19 cellular contexts compared by ENCODE assay signal in the genomic region with DNA sequence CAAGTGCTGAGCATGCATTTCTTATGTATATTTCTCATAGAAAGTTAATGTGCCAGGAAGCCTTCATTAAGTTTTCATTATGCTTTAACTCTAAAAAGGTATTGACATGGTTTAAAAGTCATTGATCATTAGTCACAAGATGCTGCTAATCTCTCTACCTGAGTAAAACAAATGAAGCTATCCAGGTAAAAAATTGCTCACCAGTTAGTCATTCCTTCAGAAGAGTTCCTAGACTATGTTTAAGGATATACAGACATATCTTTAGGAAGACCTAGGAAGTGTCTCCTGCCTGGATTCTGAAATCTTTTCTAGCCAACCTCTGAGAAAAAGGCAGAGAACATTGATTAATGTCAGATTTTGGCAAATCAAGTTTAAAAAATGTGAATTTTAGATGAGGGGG.
DNase-seq lines count a peak whose midpoint lies in the region; ATAC-seq, FAIRE-seq and TF ChIP-seq lines count a peak whose summit lies in the region.
"Had no signal": no experiment of that assay in that cellular context is flagged by ENCODE, and none has a peak within 500 bp of the region (broad histone marks: within the 10 kb centered on the region; RNA-seq: fewer than 3 reads in every experiment).

No MANE protein-coding gene starts in this region.

- DNase-seq in A549 (ENCODE audit: low read depth in 1 of 2, low spot score in 1 of 2) (no peak), RWPE2 (ENCODE audit: low spot score) (no peak), epithelial cell of esophagus (ENCODE audit: low read depth) (peak; percentile 17), NCI-H748 (lab: John Stamatoyannopoulos, UW; ENCODE audit: unreplicated experiment) (no peak), ureter (ENCODE audit: low spot score) (no peak), T-helper 17 cell (no peak)
- DNase-seq: 8988T; C1 segment of cervical spinal cord; Calu3; CD4-positive, alpha-beta memory T cell; COR-L47; DMS53; DMS79 treated with DMSO at 0.1 percent for 48 hours; GF-D8; H9 had no signal

- TF ChIP-seq EP300 in A549 (IDR thresholded peaks at IDR 0.05): no peak

- H3K4me3 ChIP-seq in A549 (no peak overlapping the region), RWPE2 (ENCODE audit: severe bottlenecking) (no peak overlapping the region), epithelial cell of esophagus (ENCODE audit: low read length) (no peak overlapping the region), parathyroid adenoma (ENCODE audit: low read depth, low read length) (no peak overlapping the region)
- H3K4me3 ChIP-seq: GM23338 had no signal

- FAIRE-seq in A549 (lab: Jason Lieb, UNC): no peak
- FAIRE-seq: GM12891 had no signal

- no peaks in the 10 kb centered on the region for H3K4me1 Mint-ChIP-seq in T-helper 17 cell
- H3K4me1 Mint-ChIP-seq: CD4-positive, alpha-beta memory T cell had no signal

- no peak for TF ChIP-seq CTCF in A549 (IDR thresholded peaks at IDR 0.05)
- no peak for TF ChIP-seq CTCF in RWPE2 (IDR thresholded peaks at IDR 0.05; ENCODE audit: poor library complexity, severe bottlenecking)
- no peak for TF ChIP-seq CTCF in epithelial cell of esophagus (IDR thresholded peaks at IDR 0.05; ENCODE audit: insufficient read depth, low read depth, low read length, missing control alignments)
- no peak for TF ChIP-seq CTCF in parathyroid adenoma (IDR thresholded peaks at IDR 0.05)

- H3K4me2 ChIP-seq in A549: no peak overlapping the region
- peak overlapping the region; percentile 30 for H3K4me2 ChIP-seq in parathyroid adenoma (ENCODE audit: low read length)
- H3K4me2 ChIP-seq: GM23338 had no signal

- no peaks in the 10 kb centered on the region for H3K36me3 Mint-ChIP-seq in T-helper 17 cell (ENCODE audit: low read depth)
- H3K36me3 Mint-ChIP-seq: CD4-positive, alpha-beta memory T cell had no signal

- POLR2A ChIA-PET in A549 (lab: Yijun Ruan, JAX): no interaction called here

- no peak overlapping the region for H3K27ac ChIP-seq in A549
- no peak overlapping the region for H3K27ac ChIP-seq in RWPE2 (ENCODE audit: poor library complexity, severe bottlenecking)
- H3K27ac ChIP-seq in parathyroid adenoma: no peak overlapping the region

- H3K27ac Mint-ChIP-seq in T-helper 17 cell: no peak overlapping the region
- H3K27ac Mint-ChIP-seq: CD4-positive, alpha-beta memory T cell; GM23338; H9 had no signal

- CTCF ChIA-PET in A549 (lab: Yijun Ruan, JAX): no interaction called here

- H3K36me3 ChIP-seq in RWPE2 (ENCODE audit: low read depth) (no peaks in the 10 kb centered on the region), parathyroid adenoma (ENCODE audit: control insufficient read depth, insufficient read depth, low read length) (no peaks in the 10 kb centered on the region)

- no peak overlapping the region for H2AFZ ChIP-seq in parathyroid adenoma
- H2AFZ ChIP-seq: GM23338 had no signal

- no peak for TF ChIP-seq RAD21 in A549 (conservative IDR thresholded peaks at IDR 0.05 in 1 of 2, IDR thresholded peaks at IDR 0.05 in 1 of 2)

- H3K4me3 Mint-ChIP-seq in T-helper 17 cell: no peak overlapping the region
- H3K4me3 Mint-ChIP-seq: CD4-positive, alpha-beta memory T cell; GM23338; H9 had no signal

- H3K4me1 ChIP-seq in A549 (no peaks in the 10 kb centered on the region), RWPE2 (ENCODE audit: insufficient read depth, poor library complexity, severe bottlenecking) (no peaks in the 10 kb centered on the region), parathyroid adenoma (no peaks in the 10 kb centered on the region)

- H3K9ac ChIP-seq in parathyroid adenoma: no peak overlapping the region

- no peak for TF ChIP-seq POLR2A in A549 (IDR thresholded peaks at IDR 0.05; ENCODE audit: low read length)

- ATAC-seq in A549 (no peak), RWPE2 (ENCODE audit: low read depth) (peak; percentile 64), T-helper 17 cell (no peak)
- ATAC-seq: GM23338, HCT116 had no signal

- H3K27me3 ChIP-seq in RWPE2 (ENCODE audit: insufficient read depth, poor library complexity, severe bottlenecking) (no peaks in the 10 kb centered on the region), parathyroid adenoma (ENCODE audit: control insufficient read depth, insufficient read depth, low read length) (no peaks in the 10 kb centered on the region)

- H3K79me2 ChIP-seq in parathyroid adenoma: no peaks in the 10 kb centered on the region

- H3K27me3 Mint-ChIP-seq in T-helper 17 cell: peaks cover 4% of the 10 kb centered on the region

- H3K9me3 ChIP-seq in A549 (no peaks in the 10 kb centered on the region), RWPE2 (ENCODE audit: severe bottlenecking) (no peaks in the 10 kb centered on the region), parathyroid adenoma (ENCODE audit: control insufficient read depth, low read length) (no peaks in the 10 kb centered on the region), T-helper 17 cell (ENCODE audit: control insufficient read depth, low read length, poor library complexity, severe bottlenecking) (no peaks in the 10 kb centered on the region)

TF ChIP-seq in A549, 52 proteins besides CTCF, POLR2A, EP300 and RAD21:
- TF ChIP-seq, protein P1, sequence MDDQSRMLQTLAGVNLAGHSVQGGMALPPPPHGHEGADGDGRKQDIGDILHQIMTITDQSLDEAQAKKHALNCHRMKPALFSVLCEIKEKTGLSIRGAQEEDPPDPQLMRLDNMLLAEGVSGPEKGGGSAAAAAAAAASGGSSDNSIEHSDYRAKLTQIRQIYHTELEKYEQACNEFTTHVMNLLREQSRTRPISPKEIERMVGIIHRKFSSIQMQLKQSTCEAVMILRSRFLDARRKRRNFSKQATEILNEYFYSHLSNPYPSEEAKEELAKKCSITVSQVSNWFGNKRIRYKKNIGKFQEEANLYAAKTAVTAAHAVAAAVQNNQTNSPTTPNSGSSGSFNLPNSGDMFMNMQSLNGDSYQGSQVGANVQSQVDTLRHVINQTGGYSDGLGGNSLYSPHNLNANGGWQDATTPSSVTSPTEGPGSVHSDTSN (IDR thresholded peaks at IDR 0.05): no peak
- peak; percentile 61 for TF ChIP-seq MAFK (IDR thresholded peaks at IDR 0.05; ENCODE audit: partially characterized antibody)
- TF ChIP-seq RARB (CRISPR knock-in tag; IDR thresholded peaks at IDR 0.05): no peak
- TF ChIP-seq, protein P2, sequence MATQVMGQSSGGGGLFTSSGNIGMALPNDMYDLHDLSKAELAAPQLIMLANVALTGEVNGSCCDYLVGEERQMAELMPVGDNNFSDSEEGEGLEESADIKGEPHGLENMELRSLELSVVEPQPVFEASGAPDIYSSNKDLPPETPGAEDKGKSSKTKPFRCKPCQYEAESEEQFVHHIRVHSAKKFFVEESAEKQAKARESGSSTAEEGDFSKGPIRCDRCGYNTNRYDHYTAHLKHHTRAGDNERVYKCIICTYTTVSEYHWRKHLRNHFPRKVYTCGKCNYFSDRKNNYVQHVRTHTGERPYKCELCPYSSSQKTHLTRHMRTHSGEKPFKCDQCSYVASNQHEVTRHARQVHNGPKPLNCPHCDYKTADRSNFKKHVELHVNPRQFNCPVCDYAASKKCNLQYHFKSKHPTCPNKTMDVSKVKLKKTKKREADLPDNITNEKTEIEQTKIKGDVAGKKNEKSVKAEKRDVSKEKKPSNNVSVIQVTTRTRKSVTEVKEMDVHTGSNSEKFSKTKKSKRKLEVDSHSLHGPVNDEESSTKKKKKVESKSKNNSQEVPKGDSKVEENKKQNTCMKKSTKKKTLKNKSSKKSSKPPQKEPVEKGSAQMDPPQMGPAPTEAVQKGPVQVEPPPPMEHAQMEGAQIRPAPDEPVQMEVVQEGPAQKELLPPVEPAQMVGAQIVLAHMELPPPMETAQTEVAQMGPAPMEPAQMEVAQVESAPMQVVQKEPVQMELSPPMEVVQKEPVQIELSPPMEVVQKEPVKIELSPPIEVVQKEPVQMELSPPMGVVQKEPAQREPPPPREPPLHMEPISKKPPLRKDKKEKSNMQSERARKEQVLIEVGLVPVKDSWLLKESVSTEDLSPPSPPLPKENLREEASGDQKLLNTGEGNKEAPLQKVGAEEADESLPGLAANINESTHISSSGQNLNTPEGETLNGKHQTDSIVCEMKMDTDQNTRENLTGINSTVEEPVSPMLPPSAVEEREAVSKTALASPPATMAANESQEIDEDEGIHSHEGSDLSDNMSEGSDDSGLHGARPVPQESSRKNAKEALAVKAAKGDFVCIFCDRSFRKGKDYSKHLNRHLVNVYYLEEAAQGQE (IDR thresholded peaks at IDR 0.05): no peak
- TF ChIP-seq POLR2AphosphoS2 (conservative IDR thresholded peaks at IDR 0.05; ENCODE audit: low read length): no peak
